Comparison of ENCODE assay signal across 34 cellular contexts in the genomic region with DNA sequence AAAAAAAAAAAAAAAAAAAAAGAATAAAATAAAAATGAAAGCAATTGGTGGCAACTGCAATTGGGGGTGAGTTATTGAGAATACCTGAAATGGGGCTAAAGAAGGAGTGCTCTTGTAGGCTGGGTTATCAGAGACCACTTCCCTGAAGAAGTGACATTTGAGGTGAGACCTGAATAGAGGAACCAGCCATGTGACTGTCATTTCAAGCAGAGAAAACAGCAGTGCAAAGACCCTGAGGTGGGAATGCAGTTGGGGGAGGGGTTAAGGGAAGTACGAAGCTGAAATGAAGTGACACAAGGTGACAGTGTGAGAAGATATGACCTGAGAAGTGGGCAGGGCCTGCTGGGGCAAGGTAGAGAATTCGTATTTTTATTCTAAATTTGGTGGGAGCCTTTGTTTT. TPM values are rescaled to one million over a fixed set of nuclear protein-coding genes. Genes with fewer than 3 reads are reported as not detected.
"Had no signal": no experiment of that assay in that cellular context is flagged by ENCODE, and none has a peak within 500 bp of the region (broad histone marks: within the 10 kb centered on the region; RNA-seq: fewer than 3 reads in every experiment).

No MANE protein-coding gene starts in this region.

- DNase-seq: activated CD4-positive, alpha-beta T cell treated with anti-CD3 and anti-CD28 coated beads for 4 hours; activated CD4-positive, alpha-beta T cell treated with anti-CD3 and anti-CD28 coated beads, Interleukin-2, amount 50 U/mL, for 4 hours; activated CD8-positive, alpha-beta memory T cell treated with anti-CD3 and anti-CD28 coated beads for 24 hours; activated gamma-delta T cell; activated naive CD4-positive, alpha-beta T cell treated with anti-CD3 and anti-CD28 coated beads, Interleukin-2, amount 10 ng/mL, durations not matched to agents 7 days and 5 days; activated naive CD8-positive, alpha-beta T cell treated with anti-CD3 and anti-CD28 coated beads, Interleukin-2, amount 50 U/mL, for 24 hours; activated T-cell treated with anti-CD3 and anti-CD28 coated beads for 4 hours; activated T-cell treated with anti-CD3 and anti-CD28 coated beads, Interleukin-2, amount 50 U/mL, for 48 hours; amniotic stem cell; body of pancreas; central memory CD4-positive, alpha-beta T cell; IMR-90; MG63; NCI-H1092; NCI-H1417; NCI-H1930; NCI-H2171; NCI-H2227 treated with DMSO at 0.1 percent for 48 hours; NCI-H526 treated with DMSO at 0.1 percent for 48 hours; NCI-H82; Peyer's patch; Right ventricle myocardium superior; SJCRH30; SK-N-SH; T-helper 1 cell; WERI-Rb-1 had no signal

- H3K4me3 ChIP-seq: ascending aorta, body of pancreas, MG63, Peyer's patch, SJCRH30 had no signal

- H3K4me1 ChIP-seq: ascending aorta, SJCRH30 had no signal

- H3K27me3 ChIP-seq: ascending aorta, body of pancreas, MG63, SJCRH30 had no signal

- H3K9me3 Mint-ChIP-seq: activated naive CD4-positive, alpha-beta T cell treated with anti-CD3 and anti-CD28 coated beads, Interleukin-2, amount 10 ng/mL, durations not matched to agents 7 days and 5 days; activated naive CD8-positive, alpha-beta T cell treated with anti-CD3 and anti-CD28 coated beads, Interleukin-2, amount 50 U/mL, for 24 hours; activated T-helper 17 cell treated with anti-CD3 and anti-CD28 coated beads, Interleukin-2, amount 50 U/mL, for 72 hours had no signal

- H3K4me2 ChIP-seq: KMS-11, SK-N-SH had no signal

- ATAC-seq: activated naive CD8-positive, alpha-beta T cell treated with anti-CD3 and anti-CD28 coated beads, Interleukin-2, amount 50 U/mL, for 24 hours; activated T-helper 17 cell treated with anti-CD3 and anti-CD28 coated beads, Interleukin-2, amount 50 U/mL, for 72 hours; body of pancreas had no signal

- H3K4me3 Mint-ChIP-seq: activated naive CD4-positive, alpha-beta T cell treated with anti-CD3 and anti-CD28 coated beads, Interleukin-2, amount 10 ng/mL, durations not matched to agents 7 days and 5 days; activated naive CD8-positive, alpha-beta T cell treated with anti-CD3 and anti-CD28 coated beads, Interleukin-2, amount 50 U/mL, for 24 hours; activated T-helper 17 cell treated with anti-CD3 and anti-CD28 coated beads, Interleukin-2, amount 50 U/mL, for 72 hours had no signal

- H3K27me3 Mint-ChIP-seq: activated T-helper 17 cell treated with anti-CD3 and anti-CD28 coated beads, Interleukin-2, amount 50 U/mL, for 72 hours had no signal

- H3K27ac Mint-ChIP-seq: activated naive CD4-positive, alpha-beta T cell treated with anti-CD3 and anti-CD28 coated beads, Interleukin-2, amount 10 ng/mL, durations not matched to agents 7 days and 5 days; activated naive CD8-positive, alpha-beta T cell treated with anti-CD3 and anti-CD28 coated beads, Interleukin-2, amount 50 U/mL, for 24 hours; activated T-helper 17 cell treated with anti-CD3 and anti-CD28 coated beads, Interleukin-2, amount 50 U/mL, for 72 hours had no signal

- H3K36me3 Mint-ChIP-seq: activated naive CD4-positive, alpha-beta T cell treated with anti-CD3 and anti-CD28 coated beads, Interleukin-2, amount 10 ng/mL, durations not matched to agents 7 days and 5 days had no signal

- H3K9me2 ChIP-seq: SK-N-SH had no signal

- H3K9me3 ChIP-seq: ascending aorta, body of pancreas, MG63, Peyer's patch, SJCRH30, SK-N-SH had no signal

- H3K27ac ChIP-seq: ascending aorta, body of pancreas, KMS-11, Peyer's patch, RWPE1, SJCRH30, WERI-Rb-1 had no signal

- H3K4me1 Mint-ChIP-seq: activated naive CD8-positive, alpha-beta T cell treated with anti-CD3 and anti-CD28 coated beads, Interleukin-2, amount 50 U/mL, for 24 hours; activated T-helper 17 cell treated with anti-CD3 and anti-CD28 coated beads, Interleukin-2, amount 50 U/mL, for 72 hours had no signal

- H3K36me3 ChIP-seq: ascending aorta, MG63, Peyer's patch, SJCRH30, WERI-Rb-1 had no signal

- H3K9ac ChIP-seq: KMS-11, SK-N-SH had no signal

RNA-seq across cellular contexts. Expression of a gene that starts 4.3 kb away (rescaled TPM):
- total RNA-seq: activated T-helper 17 cell treated with anti-CD3 and anti-CD28 coated beads, Interleukin-2, amount 50 U/mL, for 72 hours; bronchial epithelial cell; NCI-H460; Right ventricle myocardium superior; T-helper 2 cell treated with Interferon-gamma antibody and Interleukin-4, amounts not matched to agents 100 ng/mL and 5 ng/mL, for 36 hours had no signal

RNA-seq across cellular contexts. Expression of a gene that starts 19.4 kb away (rescaled TPM):
- total RNA-seq: ascending aorta, body of pancreas, bronchial epithelial cell, chondrocyte, IMR-90, NCI-H460, Peyer's patch, Right ventricle myocardium superior, SJCRH30 had no signal
- polyA plus RNA-seq: IMR-90, SK-N-SH had no signal
